ENCODE assay signal across 8 cellular contexts in the genomic region with DNA sequence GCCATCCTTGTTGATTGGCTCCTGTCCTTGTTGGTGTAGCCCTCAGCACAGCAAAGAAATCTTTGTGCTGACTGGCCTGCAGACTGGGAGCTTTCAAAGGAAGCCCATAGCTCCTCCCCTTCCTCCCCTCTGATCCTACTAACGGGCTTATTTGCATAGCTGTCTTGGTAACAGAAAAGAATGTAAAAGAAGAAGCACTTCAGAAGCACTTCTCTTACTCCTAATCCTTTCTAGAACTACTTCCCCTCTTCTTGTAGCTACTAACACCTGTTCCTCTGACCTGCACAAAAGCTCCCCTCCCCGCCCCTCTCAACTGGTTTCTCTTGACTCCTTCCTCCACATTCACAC. TPM values are rescaled to one million over a fixed set of nuclear protein-coding genes. Genes with fewer than 3 reads are reported as not detected.
DNase-seq lines count a peak whose midpoint lies in the region; ATAC-seq, FAIRE-seq and TF ChIP-seq lines count a peak whose summit lies in the region.

No MANE protein-coding gene starts in this region.

- TF ChIP-seq EP300 in esophagus muscularis mucosa (IDR thresholded peaks at IDR 0.05): no peak

- 41% methylated on average over 2 of the region's 2 CpGs for WGBS in esophagus muscularis mucosa

- H3K9me3 ChIP-seq in OCI-LY1 (ENCODE audit: low read length) (no peaks in the 10 kb centered on the region), esophagus muscularis mucosa (no peaks in the 10 kb centered on the region)

- H3K4me3 ChIP-seq in OCI-LY1 (ENCODE audit: low read depth, low read length, poor library complexity, severe bottlenecking) (peak overlapping the region; percentile 54), esophagus muscularis mucosa (no peak overlapping the region)

- H4K20me1 ChIP-seq in OCI-LY1 (ENCODE audit: insufficient read depth, low read length): no peaks in the 10 kb centered on the region

- H3K27ac Mint-ChIP-seq in stimulated activated naive CD8-positive, alpha-beta T cell treated with anti-CD3 and anti-CD28 coated beads, Interleukin-15, amount 100 ng/mL, for 72 hours: peak overlapping the region; percentile 92 to 94

- TF ChIP-seq CTCF in OCI-LY1 (IDR thresholded peaks at IDR 0.05; ENCODE audit: low read length) (no peak), esophagus muscularis mucosa (IDR thresholded peaks at IDR 0.05) (no peak)

- peak; percentile 94 for ATAC-seq in GM18907 (IDR thresholded peaks at IDR 0.05; ENCODE audit: unreplicated experiment)
- peak; percentile 84 for ATAC-seq in HG03060 (IDR thresholded peaks at IDR 0.05; ENCODE audit: low read depth, unreplicated experiment)
- peak; percentile 80 for ATAC-seq in stimulated activated naive CD8-positive, alpha-beta T cell treated with anti-CD3 and anti-CD28 coated beads, Interleukin-15, amount 100 ng/mL, for 72 hours

- H3K4me1 Mint-ChIP-seq in stimulated activated naive CD8-positive, alpha-beta T cell treated with anti-CD3 and anti-CD28 coated beads, Interleukin-15, amount 100 ng/mL, for 72 hours: peaks cover 38% of the 10 kb centered on the region

- H3K27me3 ChIP-seq in OCI-LY1 (ENCODE audit: insufficient read depth, low read length): no peaks in the 10 kb centered on the region
- no peaks in the 10 kb centered on the region for H3K27me3 ChIP-seq in esophagus muscularis mucosa

- intact Hi-C loops in esophagus muscularis mucosa (cut with DNase I): no loop called here

- no peaks in the 10 kb centered on the region for H3K9me2 ChIP-seq in OCI-LY1 (ENCODE audit: low read depth, low read length)

- H3K27me3 Mint-ChIP-seq in stimulated activated naive CD8-positive, alpha-beta T cell treated with anti-CD3 and anti-CD28 coated beads, Interleukin-15, amount 100 ng/mL, for 72 hours: no peaks in the 10 kb centered on the region

- peak overlapping the region; percentile 79 to 80 for H3K4me3 Mint-ChIP-seq in stimulated activated naive CD8-positive, alpha-beta T cell treated with anti-CD3 and anti-CD28 coated beads, Interleukin-15, amount 100 ng/mL, for 72 hours

- no peaks in the 10 kb centered on the region for H3K36me3 ChIP-seq in OCI-LY1 (ENCODE audit: insufficient read depth, low read length)
- H3K36me3 ChIP-seq in esophagus muscularis mucosa: no peaks in the 10 kb centered on the region

- H3F3A ChIP-seq in OCI-LY1 (ENCODE audit: insufficient read depth, low read length): no peaks in the 10 kb centered on the region

- H3K4me2 ChIP-seq in OCI-LY1 (ENCODE audit: low read length): peak overlapping the region; percentile 78

- TF ChIP-seq POLR2A in esophagus muscularis mucosa (IDR thresholded peaks at IDR 0.05; ENCODE audit: low read depth): no peak

- DNase-seq in CD1c-positive myeloid dendritic cell (ENCODE audit: extremely low spot score) (peak; percentile 57), esophagus muscularis mucosa (ENCODE audit: extremely low spot score) (no peak), frontal cortex (ENCODE audit: low spot score in 2 of 2) (no peak), ureter (ENCODE audit: low spot score) (no peak)
- no peak for DNase-seq in stimulated activated naive CD8-positive, alpha-beta T cell treated with anti-CD3 and anti-CD28 coated beads, Interleukin-15, amount 100 ng/mL, for 72 hours

- peak overlapping the region; percentile 87 for H3K27ac ChIP-seq in OCI-LY1 (ENCODE audit: low read depth, low read length, poor library complexity, severe bottlenecking)
- H3K27ac ChIP-seq in esophagus muscularis mucosa (replicated peaks in 1 of 4): peak overlapping the region; percentile 3 to 57 (median 47)

- no peaks in the 10 kb centered on the region for H3K9me3 Mint-ChIP-seq in stimulated activated naive CD8-positive, alpha-beta T cell treated with anti-CD3 and anti-CD28 coated beads, Interleukin-15, amount 100 ng/mL, for 72 hours

- FAIRE-seq in frontal cortex (lab: Jason Lieb, UNC): no peak

- peak overlapping the region; percentile 65; the same call in 1 of the 2 replicates for H3K9ac ChIP-seq in OCI-LY1 (ENCODE audit: low read length)

- H3K79me2 ChIP-seq in OCI-LY1 (ENCODE audit: insufficient read depth, low read length): no peaks in the 10 kb centered on the region

- H2AFZ ChIP-seq in OCI-LY1 (ENCODE audit: low read length): no peak overlapping the region

- H3K4me1 ChIP-seq in OCI-LY1 (ENCODE audit: insufficient read depth, low read length, severe bottlenecking) (peaks cover 36% of the 10 kb centered on the region), esophagus muscularis mucosa (peaks cover 12 to 19% (median 17%) of the 10 kb centered on the region in 4 donors)

RNA-seq across cellular contexts. Expression of a gene that starts 14.3 kb away (rescaled TPM):
- 10 to 100 TPM; 13.8 to 19.1 (median 15.3) TPM for total RNA-seq in esophagus muscularis mucosa
- total RNA-seq in frontal cortex: 29.8 TPM
- 26.6 TPM for total RNA-seq in ureter
